2 cellular contexts compared by ENCODE assay signal in the genomic region with DNA sequence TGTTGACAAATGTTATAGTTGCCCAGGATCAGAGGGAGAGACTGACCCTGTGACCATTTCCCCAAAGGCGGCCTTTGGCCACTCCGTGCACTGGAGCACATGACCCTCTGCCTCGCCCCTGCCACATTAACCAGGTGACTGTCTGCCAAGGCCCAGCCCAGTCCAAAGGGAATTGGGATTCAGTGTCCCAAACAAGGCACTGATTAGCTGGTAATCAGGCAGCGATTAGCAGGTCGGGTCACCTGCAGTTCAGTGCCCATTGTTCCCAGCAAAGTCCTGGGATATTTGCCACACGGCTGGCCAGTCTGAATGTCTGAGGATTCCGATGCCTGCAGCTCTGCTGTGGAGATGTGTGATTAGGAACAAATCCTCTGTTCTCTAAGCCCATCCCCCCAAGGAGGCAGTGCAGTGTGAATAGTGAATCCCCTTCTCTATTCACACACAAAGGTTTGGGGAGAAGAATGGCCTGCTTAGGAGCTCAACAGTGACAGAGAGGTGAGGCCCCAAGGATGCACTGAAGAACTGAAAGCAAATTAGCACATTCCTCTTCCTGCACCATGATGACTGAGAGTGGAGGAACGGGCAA.
TF ChIP-seq lines count a peak whose summit lies in the region.

No MANE protein-coding gene starts in this region.

TF ChIP-seq in GM23338, 12 proteins besides CTCF, POLR2A, EP300 and RAD21:
- TF ChIP-seq, protein P1, sequence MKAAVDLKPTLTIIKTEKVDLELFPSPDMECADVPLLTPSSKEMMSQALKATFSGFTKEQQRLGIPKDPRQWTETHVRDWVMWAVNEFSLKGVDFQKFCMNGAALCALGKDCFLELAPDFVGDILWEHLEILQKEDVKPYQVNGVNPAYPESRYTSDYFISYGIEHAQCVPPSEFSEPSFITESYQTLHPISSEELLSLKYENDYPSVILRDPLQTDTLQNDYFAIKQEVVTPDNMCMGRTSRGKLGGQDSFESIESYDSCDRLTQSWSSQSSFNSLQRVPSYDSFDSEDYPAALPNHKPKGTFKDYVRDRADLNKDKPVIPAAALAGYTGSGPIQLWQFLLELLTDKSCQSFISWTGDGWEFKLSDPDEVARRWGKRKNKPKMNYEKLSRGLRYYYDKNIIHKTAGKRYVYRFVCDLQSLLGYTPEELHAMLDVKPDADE (IDR thresholded peaks at IDR 0.05) = no peak
- TF ChIP-seq, protein P2, sequence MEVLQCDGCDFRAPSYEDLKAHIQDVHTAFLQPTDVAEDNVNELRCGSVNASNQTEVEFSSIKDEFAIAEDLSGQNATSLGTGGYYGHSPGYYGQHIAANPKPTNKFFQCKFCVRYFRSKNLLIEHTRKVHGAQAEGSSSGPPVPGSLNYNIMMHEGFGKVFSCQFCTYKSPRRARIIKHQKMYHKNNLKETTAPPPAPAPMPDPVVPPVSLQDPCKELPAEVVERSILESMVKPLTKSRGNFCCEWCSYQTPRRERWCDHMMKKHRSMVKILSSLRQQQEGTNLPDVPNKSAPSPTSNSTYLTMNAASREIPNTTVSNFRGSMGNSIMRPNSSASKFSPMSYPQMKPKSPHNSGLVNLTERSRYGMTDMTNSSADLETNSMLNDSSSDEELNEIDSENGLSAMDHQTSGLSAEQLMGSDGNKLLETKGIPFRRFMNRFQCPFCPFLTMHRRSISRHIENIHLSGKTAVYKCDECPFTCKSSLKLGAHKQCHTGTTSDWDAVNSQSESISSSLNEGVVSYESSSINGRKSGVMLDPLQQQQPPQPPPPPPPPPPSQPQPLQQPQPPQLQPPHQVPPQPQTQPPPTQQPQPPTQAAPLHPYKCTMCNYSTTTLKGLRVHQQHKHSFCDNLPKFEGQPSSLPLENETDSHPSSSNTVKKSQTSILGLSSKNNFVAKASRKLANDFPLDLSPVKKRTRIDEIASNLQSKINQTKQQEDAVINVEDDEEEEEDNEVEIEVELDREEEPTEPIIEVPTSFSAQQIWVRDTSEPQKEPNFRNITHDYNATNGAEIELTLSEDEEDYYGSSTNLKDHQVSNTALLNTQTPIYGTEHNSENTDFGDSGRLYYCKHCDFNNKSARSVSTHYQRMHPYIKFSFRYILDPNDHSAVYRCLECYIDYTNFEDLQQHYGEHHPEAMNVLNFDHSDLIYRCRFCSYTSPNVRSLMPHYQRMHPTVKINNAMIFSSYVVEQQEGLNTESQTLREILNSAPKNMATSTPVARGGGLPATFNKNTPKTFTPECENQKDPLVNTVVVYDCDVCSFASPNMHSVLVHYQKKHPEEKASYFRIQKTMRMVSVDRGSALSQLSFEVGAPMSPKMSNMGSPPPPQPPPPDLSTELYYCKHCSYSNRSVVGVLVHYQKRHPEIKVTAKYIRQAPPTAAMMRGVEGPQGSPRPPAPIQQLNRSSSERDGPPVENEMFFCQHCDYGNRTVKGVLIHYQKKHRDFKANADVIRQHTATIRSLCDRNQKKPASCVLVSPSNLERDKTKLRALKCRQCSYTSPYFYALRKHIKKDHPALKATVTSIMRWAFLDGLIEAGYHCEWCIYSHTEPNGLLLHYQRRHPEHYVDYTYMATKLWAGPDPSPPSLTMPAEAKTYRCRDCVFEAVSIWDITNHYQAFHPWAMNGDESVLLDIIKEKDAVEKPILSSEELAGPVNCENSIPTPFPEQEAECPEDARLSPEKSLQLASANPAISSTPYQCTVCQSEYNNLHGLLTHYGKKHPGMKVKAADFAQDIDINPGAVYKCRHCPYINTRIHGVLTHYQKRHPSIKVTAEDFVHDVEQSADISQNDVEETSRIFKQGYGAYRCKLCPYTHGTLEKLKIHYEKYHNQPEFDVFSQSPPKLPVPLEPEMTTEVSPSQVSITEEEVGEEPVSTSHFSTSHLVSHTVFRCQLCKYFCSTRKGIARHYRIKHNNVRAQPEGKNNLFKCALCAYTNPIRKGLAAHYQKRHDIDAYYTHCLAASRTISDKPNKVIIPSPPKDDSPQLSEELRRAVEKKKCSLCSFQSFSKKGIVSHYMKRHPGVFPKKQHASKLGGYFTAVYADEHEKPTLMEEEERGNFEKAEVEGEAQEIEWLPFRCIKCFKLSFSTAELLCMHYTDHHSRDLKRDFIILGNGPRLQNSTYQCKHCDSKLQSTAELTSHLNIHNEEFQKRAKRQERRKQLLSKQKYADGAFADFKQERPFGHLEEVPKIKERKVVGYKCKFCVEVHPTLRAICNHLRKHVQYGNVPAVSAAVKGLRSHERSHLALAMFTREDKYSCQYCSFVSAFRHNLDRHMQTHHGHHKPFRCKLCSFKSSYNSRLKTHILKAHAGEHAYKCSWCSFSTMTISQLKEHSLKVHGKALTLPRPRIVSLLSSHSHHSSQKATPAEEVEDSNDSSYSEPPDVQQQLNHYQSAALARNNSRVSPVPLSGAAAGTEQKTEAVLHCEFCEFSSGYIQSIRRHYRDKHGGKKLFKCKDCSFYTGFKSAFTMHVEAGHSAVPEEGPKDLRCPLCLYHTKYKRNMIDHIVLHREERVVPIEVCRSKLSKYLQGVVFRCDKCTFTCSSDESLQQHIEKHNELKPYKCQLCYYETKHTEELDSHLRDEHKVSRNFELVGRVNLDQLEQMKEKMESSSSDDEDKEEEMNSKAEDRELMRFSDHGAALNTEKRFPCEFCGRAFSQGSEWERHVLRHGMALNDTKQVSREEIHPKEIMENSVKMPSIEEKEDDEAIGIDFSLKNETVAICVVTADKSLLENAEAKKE (CRISPR knock-in tag; IDR thresholded peaks at IDR 0.05) = no peak
- TF ChIP-seq CREB1 (CRISPR knock-in tag; IDR thresholded peaks at IDR 0.05; ENCODE audit: low read depth) = no peak
- TF ChIP-seq POLR2AphosphoS5 (IDR thresholded peaks at IDR 0.05; ENCODE audit: low read depth) = no peak
- TF ChIP-seq ZNF114 (CRISPR knock-in tag; IDR thresholded peaks at IDR 0.05) = no peak
- no peak for TF ChIP-seq EZH2phosphoT487 (IDR thresholded peaks at IDR 0.05; ENCODE audit: unreplicated experiment)
- TF ChIP-seq NANOG (IDR thresholded peaks at IDR 0.05; ENCODE audit: borderline replicate concordance) = no peak
- TF ChIP-seq JUNB (IDR thresholded peaks at IDR 0.05; ENCODE audit: unreplicated experiment) = no peak

TF ChIP-seq in HepG2, 621 proteins besides CTCF, POLR2A, EP300 and RAD21 (continues in another document):
- TF ChIP-seq KLF16 (CRISPR knock-in tag; IDR thresholded peaks at IDR 0.05) (no peak), SPEN (CRISPR knock-in tag; IDR thresholded peaks at IDR 0.05; ENCODE audit: low read depth) (0 out of 2 replicates have a peak, but pooled peaks have one; percentile 27), PHB2 (IDR thresholded peaks at IDR 0.05; ENCODE audit: partially characterized antibody) (no peak), HOXA7 (CRISPR knock-in tag; IDR thresholded peaks at IDR 0.05) (no peak), HNF4A (CRISPR knock-in tag; IDR thresholded peaks at IDR 0.05) (peak; percentile 30; the same call in 1 of the 2 replicates)
- TF ChIP-seq, protein P3, sequence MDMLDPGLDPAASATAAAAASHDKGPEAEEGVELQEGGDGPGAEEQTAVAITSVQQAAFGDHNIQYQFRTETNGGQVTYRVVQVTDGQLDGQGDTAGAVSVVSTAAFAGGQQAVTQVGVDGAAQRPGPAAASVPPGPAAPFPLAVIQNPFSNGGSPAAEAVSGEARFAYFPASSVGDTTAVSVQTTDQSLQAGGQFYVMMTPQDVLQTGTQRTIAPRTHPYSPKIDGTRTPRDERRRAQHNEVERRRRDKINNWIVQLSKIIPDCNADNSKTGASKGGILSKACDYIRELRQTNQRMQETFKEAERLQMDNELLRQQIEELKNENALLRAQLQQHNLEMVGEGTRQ (IDR thresholded peaks at IDR 0.05; ENCODE audit: low read depth, low read length) = no peak
- TF ChIP-seq, protein P3 (CRISPR knock-in tag; IDR thresholded peaks at IDR 0.05; ENCODE audit: borderline replicate concordance) = peak; percentile 21; the same call in 1 of the 2 replicates
- TF ChIP-seq, protein P4, sequence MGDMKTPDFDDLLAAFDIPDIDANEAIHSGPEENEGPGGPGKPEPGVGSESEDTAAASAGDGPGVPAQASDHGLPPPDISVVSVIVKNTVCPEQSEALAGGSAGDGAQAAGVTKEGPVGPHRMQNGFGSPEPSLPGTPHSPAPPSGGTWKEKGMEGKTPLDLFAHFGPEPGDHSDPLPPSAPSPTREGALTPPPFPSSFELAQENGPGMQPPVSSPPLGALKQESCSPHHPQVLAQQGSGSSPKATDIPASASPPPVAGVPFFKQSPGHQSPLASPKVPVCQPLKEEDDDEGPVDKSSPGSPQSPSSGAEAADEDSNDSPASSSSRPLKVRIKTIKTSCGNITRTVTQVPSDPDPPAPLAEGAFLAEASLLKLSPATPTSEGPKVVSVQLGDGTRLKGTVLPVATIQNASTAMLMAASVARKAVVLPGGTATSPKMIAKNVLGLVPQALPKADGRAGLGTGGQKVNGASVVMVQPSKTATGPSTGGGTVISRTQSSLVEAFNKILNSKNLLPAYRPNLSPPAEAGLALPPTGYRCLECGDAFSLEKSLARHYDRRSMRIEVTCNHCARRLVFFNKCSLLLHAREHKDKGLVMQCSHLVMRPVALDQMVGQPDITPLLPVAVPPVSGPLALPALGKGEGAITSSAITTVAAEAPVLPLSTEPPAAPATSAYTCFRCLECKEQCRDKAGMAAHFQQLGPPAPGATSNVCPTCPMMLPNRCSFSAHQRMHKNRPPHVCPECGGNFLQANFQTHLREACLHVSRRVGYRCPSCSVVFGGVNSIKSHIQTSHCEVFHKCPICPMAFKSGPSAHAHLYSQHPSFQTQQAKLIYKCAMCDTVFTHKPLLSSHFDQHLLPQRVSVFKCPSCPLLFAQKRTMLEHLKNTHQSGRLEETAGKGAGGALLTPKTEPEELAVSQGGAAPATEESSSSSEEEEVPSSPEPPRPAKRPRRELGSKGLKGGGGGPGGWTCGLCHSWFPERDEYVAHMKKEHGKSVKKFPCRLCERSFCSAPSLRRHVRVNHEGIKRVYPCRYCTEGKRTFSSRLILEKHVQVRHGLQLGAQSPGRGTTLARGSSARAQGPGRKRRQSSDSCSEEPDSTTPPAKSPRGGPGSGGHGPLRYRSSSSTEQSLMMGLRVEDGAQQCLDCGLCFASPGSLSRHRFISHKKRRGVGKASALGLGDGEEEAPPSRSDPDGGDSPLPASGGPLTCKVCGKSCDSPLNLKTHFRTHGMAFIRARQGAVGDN (CRISPR knock-in tag; IDR thresholded peaks at IDR 0.05) = peak; percentile 25; the same call in 1 of the 2 replicates
- TF ChIP-seq, protein P5, sequence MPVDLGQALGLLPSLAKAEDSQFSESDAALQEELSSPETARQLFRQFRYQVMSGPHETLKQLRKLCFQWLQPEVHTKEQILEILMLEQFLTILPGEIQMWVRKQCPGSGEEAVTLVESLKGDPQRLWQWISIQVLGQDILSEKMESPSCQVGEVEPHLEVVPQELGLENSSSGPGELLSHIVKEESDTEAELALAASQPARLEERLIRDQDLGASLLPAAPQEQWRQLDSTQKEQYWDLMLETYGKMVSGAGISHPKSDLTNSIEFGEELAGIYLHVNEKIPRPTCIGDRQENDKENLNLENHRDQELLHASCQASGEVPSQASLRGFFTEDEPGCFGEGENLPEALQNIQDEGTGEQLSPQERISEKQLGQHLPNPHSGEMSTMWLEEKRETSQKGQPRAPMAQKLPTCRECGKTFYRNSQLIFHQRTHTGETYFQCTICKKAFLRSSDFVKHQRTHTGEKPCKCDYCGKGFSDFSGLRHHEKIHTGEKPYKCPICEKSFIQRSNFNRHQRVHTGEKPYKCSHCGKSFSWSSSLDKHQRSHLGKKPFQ (CRISPR knock-in tag; IDR thresholded peaks at IDR 0.05; ENCODE audit: insufficient replicate concordance) = peak; percentile 30
- TF ChIP-seq, protein P6, sequence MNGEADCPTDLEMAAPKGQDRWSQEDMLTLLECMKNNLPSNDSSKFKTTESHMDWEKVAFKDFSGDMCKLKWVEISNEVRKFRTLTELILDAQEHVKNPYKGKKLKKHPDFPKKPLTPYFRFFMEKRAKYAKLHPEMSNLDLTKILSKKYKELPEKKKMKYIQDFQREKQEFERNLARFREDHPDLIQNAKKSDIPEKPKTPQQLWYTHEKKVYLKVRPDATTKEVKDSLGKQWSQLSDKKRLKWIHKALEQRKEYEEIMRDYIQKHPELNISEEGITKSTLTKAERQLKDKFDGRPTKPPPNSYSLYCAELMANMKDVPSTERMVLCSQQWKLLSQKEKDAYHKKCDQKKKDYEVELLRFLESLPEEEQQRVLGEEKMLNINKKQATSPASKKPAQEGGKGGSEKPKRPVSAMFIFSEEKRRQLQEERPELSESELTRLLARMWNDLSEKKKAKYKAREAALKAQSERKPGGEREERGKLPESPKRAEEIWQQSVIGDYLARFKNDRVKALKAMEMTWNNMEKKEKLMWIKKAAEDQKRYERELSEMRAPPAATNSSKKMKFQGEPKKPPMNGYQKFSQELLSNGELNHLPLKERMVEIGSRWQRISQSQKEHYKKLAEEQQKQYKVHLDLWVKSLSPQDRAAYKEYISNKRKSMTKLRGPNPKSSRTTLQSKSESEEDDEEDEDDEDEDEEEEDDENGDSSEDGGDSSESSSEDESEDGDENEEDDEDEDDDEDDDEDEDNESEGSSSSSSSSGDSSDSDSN (CRISPR knock-in tag; IDR thresholded peaks at IDR 0.05) = 0 out of 2 replicates have a peak, but pooled peaks have one; percentile 22
